Comparison of ENCODE assay signal across 9 cellular contexts in the genomic region with DNA sequence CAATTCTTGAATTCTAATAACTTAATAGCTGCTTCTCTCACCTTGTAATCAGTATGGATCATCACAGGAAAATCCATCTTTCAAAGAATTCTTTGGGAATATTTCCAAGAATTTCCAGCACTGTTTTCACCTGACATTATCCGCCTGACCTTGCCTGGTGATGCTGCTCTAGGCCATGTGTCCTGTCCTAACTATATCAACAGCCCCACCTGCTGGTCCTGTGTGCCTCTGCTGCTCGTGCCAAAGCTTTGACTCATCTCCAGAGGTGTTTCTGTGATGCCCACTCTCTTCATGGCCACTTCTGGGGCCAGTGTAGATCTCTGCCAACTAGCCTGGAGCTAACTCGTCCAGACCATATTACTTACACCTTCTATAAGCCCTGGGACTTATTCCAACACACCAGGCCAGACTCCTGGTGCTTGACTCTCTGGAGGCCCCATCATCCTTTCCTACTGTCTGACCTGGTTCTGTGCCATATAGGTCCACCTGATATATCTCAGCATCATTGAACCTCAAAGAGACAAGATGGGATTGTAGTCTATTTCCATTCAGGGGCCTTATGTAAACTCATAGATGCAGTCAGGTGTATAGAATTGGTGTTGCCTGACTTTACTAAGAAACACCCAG.
DNase-seq lines count a peak whose midpoint lies in the region; ATAC-seq and TF ChIP-seq lines count a peak whose summit lies in the region.
"Had no signal": no experiment of that assay in that cellular context is flagged by ENCODE, and none has a peak within 500 bp of the region (broad histone marks: within the 10 kb centered on the region; RNA-seq: fewer than 3 reads in every experiment).

No MANE protein-coding gene starts in this region.

- peaks cover 2% of the 10 kb centered on the region for H3K36me3 Mint-ChIP-seq in activated CD8-positive, alpha-beta T cell treated with anti-CD3 and anti-CD28 coated beads for 36 hours (ENCODE audit: low read depth)
- H3K36me3 Mint-ChIP-seq in effector memory CD8-positive, alpha-beta T cell (ENCODE audit: insufficient read depth): peaks cover 21% of the 10 kb centered on the region
- H3K36me3 Mint-ChIP-seq in stimulated activated naive B cell treated with anti-CD40 and anti-IgM and Interleukin-4, amounts not matched to agents 10 μg/mL and 1 μg/mL and 100 μg/mL, for 72 hours: no peaks in the 10 kb centered on the region

- H3K4me3 Mint-ChIP-seq in activated CD8-positive, alpha-beta T cell treated with anti-CD3 and anti-CD28 coated beads for 36 hours: no peak overlapping the region
- no peak overlapping the region for H3K4me3 Mint-ChIP-seq in effector memory CD8-positive, alpha-beta T cell
- no peak overlapping the region for H3K4me3 Mint-ChIP-seq in stimulated activated naive B cell treated with anti-CD40 and anti-IgM and Interleukin-4, amounts not matched to agents 10 μg/mL and 1 μg/mL and 100 μg/mL, for 72 hours

- TF ChIP-seq CTCF in activated CD8-positive, alpha-beta T cell treated with anti-CD3 and anti-CD28 coated beads for 36 hours (IDR thresholded peaks at IDR 0.05): peak; percentile 78
- TF ChIP-seq CTCF in mucosa of descending colon (IDR thresholded peaks at IDR 0.05): peak; percentile 43

- CTCF ChIA-PET in activated CD8-positive, alpha-beta T cell treated with anti-CD3 and anti-CD28 coated beads for 36 hours (lab: Charles Lee): interaction anchor here (0.6 to 2.2 kb wide), 21 partner anchors 10 to 685 kb away, joined by 3 to 9 read pairs (median 3); no protein-coding TSS in a partner anchor

- H3K27me3 Mint-ChIP-seq in activated CD8-positive, alpha-beta T cell treated with anti-CD3 and anti-CD28 coated beads for 36 hours: no peaks in the 10 kb centered on the region
- H3K27me3 Mint-ChIP-seq in effector memory CD8-positive, alpha-beta T cell: no peaks in the 10 kb centered on the region
- H3K27me3 Mint-ChIP-seq in stimulated activated naive B cell treated with anti-CD40 and anti-IgM and Interleukin-4, amounts not matched to agents 10 μg/mL and 1 μg/mL and 100 μg/mL, for 72 hours: peaks cover 15 to 25% of the 10 kb centered on the region in 2 donors

- no peaks in the 10 kb centered on the region for H3K4me1 ChIP-seq in mucosa of descending colon (ENCODE audit: low read depth)

- ATAC-seq in HG03095 (IDR thresholded peaks at IDR 0.05; ENCODE audit: unreplicated experiment): peak; percentile 78
- ATAC-seq in activated CD8-positive, alpha-beta T cell treated with anti-CD3 and anti-CD28 coated beads for 36 hours: peak; percentile 88
- ATAC-seq in effector memory CD8-positive, alpha-beta T cell (replicated peaks): peak; percentile 68
- ATAC-seq in mucosa of descending colon: peak; percentile 83
- ATAC-seq in stimulated activated naive B cell treated with anti-CD40 and anti-IgM and Interleukin-4, amounts not matched to agents 10 μg/mL and 1 μg/mL and 100 μg/mL, for 72 hours (replicated peaks): peak; percentile 86 to 87

- peaks cover 16% of the 10 kb centered on the region for H3K4me1 Mint-ChIP-seq in activated CD8-positive, alpha-beta T cell treated with anti-CD3 and anti-CD28 coated beads for 36 hours (ENCODE audit: low read depth)
- H3K4me1 Mint-ChIP-seq in effector memory CD8-positive, alpha-beta T cell (ENCODE audit: low read depth in 2 of 2): peaks cover 0 to 17% of the 10 kb centered on the region in 2 donors
- peaks cover 3 to 5% of the 10 kb centered on the region in 2 donors for H3K4me1 Mint-ChIP-seq in stimulated activated naive B cell treated with anti-CD40 and anti-IgM and Interleukin-4, amounts not matched to agents 10 μg/mL and 1 μg/mL and 100 μg/mL, for 72 hours

- H3K27ac Mint-ChIP-seq in activated CD8-positive, alpha-beta T cell treated with anti-CD3 and anti-CD28 coated beads for 36 hours: no peak overlapping the region
- H3K27ac Mint-ChIP-seq in effector memory CD8-positive, alpha-beta T cell: peak overlapping the region in 1 of 2 donors; percentile 16
- H3K27ac Mint-ChIP-seq in stimulated activated naive B cell treated with anti-CD40 and anti-IgM and Interleukin-4, amounts not matched to agents 10 μg/mL and 1 μg/mL and 100 μg/mL, for 72 hours: no peak overlapping the region

- intact Hi-C loops in activated CD8-positive, alpha-beta T cell treated with anti-CD3 and anti-CD28 coated beads for 36 hours (cut with micrococcal nuclease): loop anchor here (5.0 kb wide), 1 partner anchor 478 kb away; no protein-coding TSS in a partner anchor
- intact Hi-C loops in mucosa of descending colon (cut with DNase I, micrococcal nuclease): no loop called here

- DNase-seq in activated gamma-delta T cell treated with Interleukin-2 at 50 U/mL for 16 hours: peak; percentile 46
- DNase-seq in activated gamma-delta T cell (lab: John Stamatoyannopoulos, UW): no peak
- DNase-seq in NCI-H748 (lab: John Stamatoyannopoulos, UW; ENCODE audit: unreplicated experiment): peak; percentile 73
- DNase-seq in activated CD8-positive, alpha-beta T cell treated with anti-CD3 and anti-CD28 coated beads for 36 hours: peak; percentile 86
- peak; percentile 27 to 38 (median 37) for DNase-seq in effector memory CD8-positive, alpha-beta T cell
- DNase-seq in mucosa of descending colon: peak in 2 of 3 donors; percentile 69 to 80
- peak; percentile 34 for DNase-seq in stimulated activated naive B cell treated with anti-CD40 and anti-IgM and Interleukin-4, amounts not matched to agents 10 μg/mL and 1 μg/mL and 100 μg/mL, for 72 hours

- no peaks in the 10 kb centered on the region for H3K9me3 ChIP-seq in mucosa of descending colon

- H3K9me3 Mint-ChIP-seq in activated CD8-positive, alpha-beta T cell treated with anti-CD3 and anti-CD28 coated beads for 36 hours: no peaks in the 10 kb centered on the region
- no peaks in the 10 kb centered on the region for H3K9me3 Mint-ChIP-seq in effector memory CD8-positive, alpha-beta T cell
- no peaks in the 10 kb centered on the region for H3K9me3 Mint-ChIP-seq in stimulated activated naive B cell treated with anti-CD40 and anti-IgM and Interleukin-4, amounts not matched to agents 10 μg/mL and 1 μg/mL and 100 μg/mL, for 72 hours

- POLR2A ChIA-PET in activated CD8-positive, alpha-beta T cell treated with anti-CD3 and anti-CD28 coated beads for 36 hours (lab: Charles Lee): interaction anchor here (1.0 kb wide), 1 partner anchor 77 kb away, joined by 3 read pairs; no protein-coding TSS in a partner anchor

- no peak overlapping the region for H3K4me3 ChIP-seq in mucosa of descending colon
- H3K4me3 ChIP-seq: skin epidermis had no signal

- no peaks in the 10 kb centered on the region for H3K36me3 ChIP-seq in mucosa of descending colon (ENCODE audit: low read depth)
